Comparison of ENCODE assay signal across 19 cellular contexts in genomic region chr2:112679484-112679883, GRCh38. TPM values are rescaled to one million over a fixed set of nuclear protein-coding genes. Genes with fewer than 3 reads are reported as not detected.
DNase-seq lines count a peak whose midpoint lies in the region; ATAC-seq and TF ChIP-seq lines count a peak whose summit lies in the region.
"Had no signal": no experiment of that assay in that cellular context is flagged by ENCODE, and none has a peak within 500 bp of the region (broad histone marks: within the 10 kb centered on the region; RNA-seq: fewer than 3 reads in every experiment).

No MANE protein-coding gene starts in this region.

- TF ChIP-seq CTCF in HFFc6 (IDR thresholded peaks at IDR 0.05) = no peak
- no peak for TF ChIP-seq CTCF in ascending aorta (IDR thresholded peaks at IDR 0.05)

- H3K4me3 ChIP-seq in ascending aorta = no peak overlapping the region
- H3K4me3 ChIP-seq: GM12878, lung had no signal

- peak; percentile 23 for DNase-seq in HFFc6
- DNase-seq in ascending aorta (ENCODE audit: low spot score in 2 of 2) = no peak
- DNase-seq in islet precursor cell = peak; percentile 66
- peak in 29 of 49 donors; percentile 5 to 72 (median 36) for DNase-seq in substantia nigra (lab: John Stamatoyannopoulos, UW)
- DNase-seq in activated CD4-positive, alpha-beta memory T cell treated with anti-CD3 and anti-CD28 coated beads for 36 hours = no peak
- DNase-seq in activated naive CD4-positive, alpha-beta T cell treated with anti-CD3 and anti-CD28 coated beads, Interleukin-2, amount 50 U/mL, for 72 hours (ENCODE audit: low spot score in 2 of 2) = no peak
- DNase-seq: Calu3, NCI-H1930, T1000 had no signal

- H3K27ac ChIP-seq in ascending aorta = peak overlapping the region; percentile 6 to 21
- no peak overlapping the region for H3K27ac ChIP-seq in substantia nigra (ENCODE audit: low read depth, low read length, poor library complexity, severe bottlenecking)

- H3K9me3 Mint-ChIP-seq in HFFc6 = no peaks in the 10 kb centered on the region
- H3K9me3 Mint-ChIP-seq in activated CD4-positive, alpha-beta memory T cell treated with anti-CD3 and anti-CD28 coated beads for 36 hours = no peaks in the 10 kb centered on the region
- H3K9me3 Mint-ChIP-seq in activated naive CD4-positive, alpha-beta T cell treated with anti-CD3 and anti-CD28 coated beads, Interleukin-2, amount 50 U/mL, for 72 hours = no peaks in the 10 kb centered on the region
- H3K9me3 Mint-ChIP-seq: activated naive CD4-positive, alpha-beta T cell treated with anti-CD3 and anti-CD28 coated beads, Interleukin-2, amount 50 U/mL, for 24 hours; dendritic cell treated with granulocyte-macrophage colony-stimulating factor and Interleukin-4, amounts not matched to agents 40 ng/mL and 50 ng/mL, for 4 days; IgD-negative memory B cell had no signal

- ATAC-seq in HG02759 (IDR thresholded peaks at IDR 0.05; ENCODE audit: unreplicated experiment) = no peak
- ATAC-seq in activated naive CD4-positive, alpha-beta T cell treated with anti-CD3 and anti-CD28 coated beads, Interleukin-2, amount 50 U/mL, for 72 hours = no peak
- ATAC-seq: GM12878, HCT116 had no signal

- peaks cover 0 to 6% of the 10 kb centered on the region in 2 donors for H3K4me1 ChIP-seq in ascending aorta

- intact Hi-C loops in ascending aorta (cut with DNase I) = no loop called here
- intact Hi-C loops in activated CD4-positive, alpha-beta memory T cell treated with anti-CD3 and anti-CD28 coated beads for 36 hours (cut with micrococcal nuclease) = no loop called here

- H3K4me3 Mint-ChIP-seq in HFFc6 = no peak overlapping the region
- H3K4me3 Mint-ChIP-seq in activated CD4-positive, alpha-beta memory T cell treated with anti-CD3 and anti-CD28 coated beads for 36 hours = no peak overlapping the region
- H3K4me3 Mint-ChIP-seq: activated naive CD4-positive, alpha-beta T cell treated with anti-CD3 and anti-CD28 coated beads, Interleukin-2, amount 50 U/mL, for 24 hours; dendritic cell treated with granulocyte-macrophage colony-stimulating factor and Interleukin-4, amounts not matched to agents 40 ng/mL and 50 ng/mL, for 4 days; IgD-negative memory B cell had no signal

- POLR2A ChIA-PET in activated CD4-positive, alpha-beta memory T cell treated with anti-CD3 and anti-CD28 coated beads for 36 hours (lab: Charles Lee) = no interaction called here

- H3K27me3 ChIP-seq in ascending aorta = no peaks in the 10 kb centered on the region

- no peaks in the 10 kb centered on the region; the same call in 1 of the 2 replicates for H3K36me3 Mint-ChIP-seq in HFFc6 (ENCODE audit: low read depth)
- no peaks in the 10 kb centered on the region for H3K36me3 Mint-ChIP-seq in activated CD4-positive, alpha-beta memory T cell treated with anti-CD3 and anti-CD28 coated beads for 36 hours
- H3K36me3 Mint-ChIP-seq in activated naive CD4-positive, alpha-beta T cell treated with anti-CD3 and anti-CD28 coated beads, Interleukin-2, amount 50 U/mL, for 72 hours = no peaks in the 10 kb centered on the region
- H3K36me3 Mint-ChIP-seq: activated naive CD4-positive, alpha-beta T cell treated with anti-CD3 and anti-CD28 coated beads, Interleukin-2, amount 50 U/mL, for 24 hours; IgD-negative memory B cell had no signal

- no peaks in the 10 kb centered on the region for H3K36me3 ChIP-seq in ascending aorta

- CTCF ChIA-PET in activated CD4-positive, alpha-beta memory T cell treated with anti-CD3 and anti-CD28 coated beads for 36 hours (lab: Charles Lee) = interaction anchor here (1.4 to 2.3 kb wide), 2 partner anchors 11 to 46 kb away, joined by 6 to 12 read pairs; no protein-coding TSS in a partner anchor

- no peaks in the 10 kb centered on the region for H3K9me3 ChIP-seq in ascending aorta

- H3K27ac Mint-ChIP-seq in HFFc6 = no peak overlapping the region
- no peak overlapping the region for H3K27ac Mint-ChIP-seq in activated CD4-positive, alpha-beta memory T cell treated with anti-CD3 and anti-CD28 coated beads for 36 hours
- no peak overlapping the region for H3K27ac Mint-ChIP-seq in activated naive CD4-positive, alpha-beta T cell treated with anti-CD3 and anti-CD28 coated beads, Interleukin-2, amount 50 U/mL, for 72 hours
- H3K27ac Mint-ChIP-seq: activated naive CD4-positive, alpha-beta T cell treated with anti-CD3 and anti-CD28 coated beads, Interleukin-2, amount 50 U/mL, for 24 hours; dendritic cell treated with granulocyte-macrophage colony-stimulating factor and Interleukin-4, amounts not matched to agents 40 ng/mL and 50 ng/mL, for 4 days had no signal

- H3K4me1 Mint-ChIP-seq in HFFc6 (ENCODE audit: low read depth) = peaks cover 9% of the 10 kb centered on the region
- H3K4me1 Mint-ChIP-seq in activated CD4-positive, alpha-beta memory T cell treated with anti-CD3 and anti-CD28 coated beads for 36 hours (ENCODE audit: low read depth) = peaks cover 7% of the 10 kb centered on the region
- H3K4me1 Mint-ChIP-seq: activated naive CD4-positive, alpha-beta T cell treated with anti-CD3 and anti-CD28 coated beads, Interleukin-2, amount 50 U/mL, for 24 hours had no signal

- H3K27me3 Mint-ChIP-seq in HFFc6 (ENCODE audit: insufficient read depth) = peaks cover 3% of the 10 kb centered on the region; the same call in 1 of the 2 replicates
- peaks cover 2% of the 10 kb centered on the region for H3K27me3 Mint-ChIP-seq in activated CD4-positive, alpha-beta memory T cell treated with anti-CD3 and anti-CD28 coated beads for 36 hours
- H3K27me3 Mint-ChIP-seq: dendritic cell treated with granulocyte-macrophage colony-stimulating factor and Interleukin-4, amounts not matched to agents 40 ng/mL and 50 ng/mL, for 4 days; IgD-negative memory B cell had no signal

RNA-seq across cellular contexts. Expression of gene SLC20A1, which starts 33.7 kb away (rescaled TPM):
- 100 to 1,000 TPM; 147 to 225 (median 195) TPM for total RNA-seq in HFFc6 (2021; fragmentation: NEBNext Ultra II Directional; extraction: Animal tissue kit (Norgen Biotek cat#: 25700))
- total RNA-seq in ascending aorta = 18.4 TPM
- total RNA-seq in activated CD4-positive, alpha-beta memory T cell treated with anti-CD3 and anti-CD28 coated beads for 36 hours = 10 to 100 TPM; 88.8 to 91.3 TPM
- 100 to 1,000 TPM in 1 of 2 donors, 10 to 100 TPM in 1; 70.8 to 149 TPM for total RNA-seq in activated naive CD4-positive, alpha-beta T cell treated with anti-CD3 and anti-CD28 coated beads, Interleukin-2, amount 50 U/mL, for 72 hours

RNA-seq across cellular contexts. Expression of gene NT5DC4, which starts 41.3 kb away (rescaled TPM):
- not detected for total RNA-seq in HFFc6 (2021; fragmentation: NEBNext Ultra II Directional; extraction: Animal tissue kit (Norgen Biotek cat#: 25700))
- not detected for total RNA-seq in ascending aorta
- total RNA-seq in activated CD4-positive, alpha-beta memory T cell treated with anti-CD3 and anti-CD28 coated beads for 36 hours = not detected
- total RNA-seq in activated naive CD4-positive, alpha-beta T cell treated with anti-CD3 and anti-CD28 coated beads, Interleukin-2, amount 50 U/mL, for 72 hours = not detected
- total RNA-seq: activated CD8-positive, alpha-beta memory T cell treated with anti-CD3 and anti-CD28 coated beads for 36 hours; renal cortical epithelial cell; subcutaneous adipose tissue had no signal

Comparison
In these comparisons a context has a peak if more than half of its experiments do, and no peak if none do; other contexts are left out.
1. DNase-seq: peak in HFFc6 (single experiment), islet precursor cell (single experiment) and substantia nigra (29 of 49); none in ascending aorta (0 of 2), activated CD4-positive, alpha-beta memory T cell treated with anti-CD3 and anti-CD28 coated beads for 36 hours (single experiment) and activated naive CD4-positive, alpha-beta T cell treated with anti-CD3 and anti-CD28 coated beads, Interleukin-2, amount 50 U/mL, for 72 hours (0 of 2).